In genomic region chr17:42166196-42166763, GRCh38 we compare ENCODE assay signal across 17 cellular contexts. TPM values are rescaled to one million over a fixed set of nuclear protein-coding genes. Genes with fewer than 3 reads are reported as not detected.
DNase-seq lines count a peak whose midpoint lies in the region.
"Had no signal": no experiment of that assay in that cellular context is flagged by ENCODE, and none has a peak within 500 bp of the region (broad histone marks: within the 10 kb centered on the region; RNA-seq: fewer than 3 reads in every experiment).

No MANE protein-coding gene starts in this region.

- no peak overlapping the region for H2BK12ac ChIP-seq in trophoblast cell (ENCODE audit: low read length)

- H4K12ac ChIP-seq in trophoblast cell (ENCODE audit: low read depth, low read length) = no peak overlapping the region

- no peak overlapping the region for H4K8ac ChIP-seq in trophoblast cell (ENCODE audit: low read depth, low read length)

- no peaks in the 10 kb centered on the region for H3K79me1 ChIP-seq in trophoblast cell (ENCODE audit: low read length)

- H2AFZ ChIP-seq in trophoblast cell (ENCODE audit: insufficient read depth, low read length, poor library complexity) = no peak overlapping the region
- H2AFZ ChIP-seq: GM23248 had no signal

- H3K23ac ChIP-seq in trophoblast cell (ENCODE audit: low read length) = no peak overlapping the region

- H3K36me3 ChIP-seq in trophoblast cell (ENCODE audit: control insufficient read depth in 1 of 2, insufficient read depth in 2 of 2, low read length in 2 of 2) = no peaks in the 10 kb centered on the region
- H3K36me3 ChIP-seq: HAP-1, MG63 had no signal

- H3K4me1 ChIP-seq in trophoblast cell (ENCODE audit: control insufficient read depth in 1 of 2, insufficient read depth in 2 of 2, low read length in 2 of 2) = peaks cover 0 to 2% of the 10 kb centered on the region in 2 experiments
- H3K4me1 ChIP-seq: HAP-1 had no signal

- H3K9ac ChIP-seq in trophoblast cell (ENCODE audit: low read length) = no peak overlapping the region
- H3K9ac ChIP-seq: GM23248, SK-N-SH had no signal

- H3K79me2 ChIP-seq in trophoblast cell (ENCODE audit: control insufficient read depth, insufficient read depth, low read length, poor library complexity) = no peaks in the 10 kb centered on the region

- H3K27ac ChIP-seq in trophoblast cell (ENCODE audit: low read depth, low read length) = no peak overlapping the region
- H3K27ac ChIP-seq: GM23248 had no signal

- no peak overlapping the region for H2AK5ac ChIP-seq in trophoblast cell (ENCODE audit: low read length)

- no peak overlapping the region for H3K18ac ChIP-seq in trophoblast cell (ENCODE audit: low read length)

- H3K4ac ChIP-seq in trophoblast cell (ENCODE audit: low read depth, low read length) = no peak overlapping the region

- H3K9me3 ChIP-seq in trophoblast cell (ENCODE audit: insufficient read depth, low read depth, low read length) = peaks cover 6% of the 10 kb centered on the region
- H3K9me3 ChIP-seq: HAP-1, MG63, SK-N-SH had no signal

- no peak overlapping the region for H3K4me3 ChIP-seq in trophoblast cell (ENCODE audit: low read depth, low read length)
- H3K4me3 ChIP-seq: GM23248, HAP-1, MG63 had no signal

- H4K91ac ChIP-seq in trophoblast cell (ENCODE audit: low read depth, low read length) = no peak overlapping the region

- no CpG with 5 or more reads among the region's 19 CpGs for WGBS in trophoblast cell (ENCODE audit: extremely low coverage, insufficient coverage, insufficient read length)

- DNase-seq in trophoblast cell = peak; percentile 96 to 97
- no peak for DNase-seq in NCI-H510A treated with DMSO at 0.1 percent for 48 hours (lab: John Stamatoyannopoulos, UW)
- DNase-seq: ACHN; C1 segment of cervical spinal cord; CD8-positive, alpha-beta memory T cell; GM23248; MG63; NCI-H1048; NCI-H1436; NCI-H1930; NCI-H226; NCI-H524 treated with DMSO at 0.1 percent for 48 hours; RPMI8226; SHP77 treated with DMSO at 0.1 percent for 48 hours; SK-N-SH had no signal

- H3K27me3 ChIP-seq in trophoblast cell (ENCODE audit: insufficient read depth, low read length) = no peaks in the 10 kb centered on the region
- H3K27me3 ChIP-seq: MG63 had no signal

- no peak overlapping the region for H2BK120ac ChIP-seq in trophoblast cell (ENCODE audit: insufficient read depth, low read length, poor library complexity)

- no peak overlapping the region for H3K14ac ChIP-seq in trophoblast cell (ENCODE audit: low read length)

- H2BK5ac ChIP-seq in trophoblast cell (ENCODE audit: low read depth, low read length, poor library complexity) = no peak overlapping the region

- H3K4me2 ChIP-seq in trophoblast cell (ENCODE audit: low read length) = no peak overlapping the region
- H3K4me2 ChIP-seq: SK-N-SH had no signal

RNA-seq across cellular contexts. Expression of gene RAB5C, which starts 11.5 kb away (rescaled TPM):
- polyA plus RNA-seq in trophoblast cell (2013) = 171 and 172 TPM in 2 replicates

RNA-seq across cellular contexts. Expression of gene KCNH4, which starts 14.7 kb away (rescaled TPM):
- 0.01 TPM in 2 replicates for polyA plus RNA-seq in trophoblast cell (2013)
- polyA plus RNA-seq: CD8-positive, alpha-beta memory T cell; GM23248; IgD-negative memory B cell had no signal

RNA-seq across cellular contexts. Expression of gene HCRT, which starts 19.0 kb away (rescaled TPM):
- 0.12 and 0.22 TPM in 2 replicates for polyA plus RNA-seq in trophoblast cell (2013)
- polyA plus RNA-seq: CD8-positive, alpha-beta memory T cell; GM23248; IgD-negative memory B cell; SK-N-SH had no signal

RNA-seq across cellular contexts. Expression of gene GHDC, which starts 28.0 kb away (rescaled TPM):
- polyA plus RNA-seq in trophoblast cell (2013) = 0.94 and 1.1 TPM in 2 replicates

RNA-seq across cellular contexts. Expression of gene HSPB9, which starts 43.7 kb away (rescaled TPM):
- polyA plus RNA-seq in trophoblast cell (2013) = 0.01 and 0.03 TPM in 2 replicates
- polyA plus RNA-seq: CD8-positive, alpha-beta memory T cell had no signal
